1 cellular context compared by ENCODE assay signal in the genomic region with DNA sequence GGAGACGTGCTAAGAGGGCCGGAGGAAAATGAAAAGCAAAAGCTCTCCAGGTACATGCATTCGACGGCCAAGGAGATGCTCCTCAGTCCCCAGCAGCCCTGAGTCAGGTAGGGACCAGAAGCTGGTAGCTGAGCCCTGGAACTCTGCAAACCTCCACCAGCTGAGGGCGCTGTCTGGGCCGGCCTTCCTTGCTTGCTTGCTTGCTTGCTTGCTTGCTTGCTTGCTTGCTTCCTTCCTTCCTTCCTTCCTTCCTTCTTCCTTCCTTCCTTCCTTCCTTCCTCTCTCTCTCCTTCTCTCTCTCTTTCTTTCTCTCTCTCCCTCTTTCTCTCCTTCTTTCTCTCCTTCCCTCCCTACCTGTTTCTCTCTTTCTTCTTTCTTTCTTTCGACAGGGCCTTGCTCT.
TF ChIP-seq lines count a peak whose summit lies in the region.

No MANE protein-coding gene starts in this region.

TF ChIP-seq in IMR-90, 13 proteins besides CTCF, POLR2A, EP300 and RAD21 (continued from another document):
- TF ChIP-seq MAZ (IDR thresholded peaks at IDR 0.05; ENCODE audit: borderline replicate concordance, low read depth, low read length) (no peak), FOS (IDR thresholded peaks at IDR 0.05; ENCODE audit: low read depth, low read length) (no peak)
TF ChIP-seq in IMR-90: peak in this region for 0.
